ENCODE assay signal across 10 cellular contexts in genomic region chr9:130664191-130665028, GRCh38. TPM values are rescaled to one million over a fixed set of nuclear protein-coding genes. Genes with fewer than 3 reads are reported as not detected.
DNase-seq lines count a peak whose midpoint lies in the region; ATAC-seq and TF ChIP-seq lines count a peak whose summit lies in the region.
"Had no signal": no experiment of that assay in that cellular context is flagged by ENCODE, and none has a peak within 500 bp of the region (broad histone marks: within the 10 kb centered on the region; RNA-seq: fewer than 3 reads in every experiment).

Gene PRDM12, plus strand, starts transcription at chr9:130664594. Its CDS starts 60 bp downstream, at chr9:130664654.

- peaks cover 12% of the 10 kb centered on the region for H3K4me1 ChIP-seq in CD8-positive, alpha-beta memory T cell (ENCODE audit: insufficient read depth, low read length)
- no peaks in the 10 kb centered on the region for H3K4me1 ChIP-seq in adipocyte (ENCODE audit: control insufficient read depth, insufficient read depth, low read length)
- no peaks in the 10 kb centered on the region for H3K4me1 ChIP-seq in PC-9 (replicated peaks; ENCODE audit: insufficient read depth)

- ATAC-seq in naive B cell (ENCODE audit: low read depth in 2 of 2) = no peak

- H3K9me3 ChIP-seq in CD8-positive, alpha-beta memory T cell (ENCODE audit: low read length) = no peaks in the 10 kb centered on the region
- H3K9me3 ChIP-seq in adipocyte (ENCODE audit: control insufficient read depth, low read length) (no peaks in the 10 kb centered on the region), PC-9 (ENCODE audit: insufficient read depth, low read depth) (no peaks in the 10 kb centered on the region)

- H2AFZ ChIP-seq in PC-9 = no peak within 1 kb of the TSS

- CTCF ChIA-PET in CD8-positive, alpha-beta memory T cell (lab: Charles Lee) = interaction anchor here (2.1 kb wide), 1 partner anchor 18 kb away, joined by 6 read pairs; no protein-coding TSS in a partner anchor
- CTCF ChIA-PET in PC-9 (lab: Charles Lee) = no interaction called here

- BruUV-seq in PC-9 (replicated peaks; lab: Mats Ljungman, UMichigan) = no TSS peak

- TF ChIP-seq CTCF in PC-9 (conservative IDR thresholded peaks at IDR 0.05) = no peak

- no peaks in the 10 kb centered on the region for H3K79me2 ChIP-seq in PC-9 (ENCODE audit: low read depth)

- POLR2A ChIA-PET in CD8-positive, alpha-beta memory T cell (lab: Charles Lee) = no interaction called here
- POLR2A ChIA-PET in PC-9 (lab: Charles Lee; ENCODE audit: unreplicated experiment) = no interaction called here

- no peaks in the 10 kb centered on the region for H3K9me2 ChIP-seq in PC-9 (ENCODE audit: insufficient read depth)

- H3K4me1 Mint-ChIP-seq in CD8-positive, alpha-beta memory T cell = peaks cover 15 to 46% (median 19%) of the 10 kb centered on the region in 3 donors
- peaks cover 25 to 55% (median 40%) of the 10 kb centered on the region in 3 donors for H3K4me1 Mint-ChIP-seq in naive B cell

- no peaks in the 10 kb centered on the region for H3K9me3 Mint-ChIP-seq in CD8-positive, alpha-beta memory T cell
- no peaks in the 10 kb centered on the region for H3K9me3 Mint-ChIP-seq in naive B cell

- H3F3A ChIP-seq in PC-9 (ENCODE audit: insufficient read depth, low read depth) = no peaks in the 10 kb centered on the region

- no peak within 1 kb of the TSS for H3K4me3 ChIP-seq in CD8-positive, alpha-beta memory T cell (ENCODE audit: low read length)
- H3K4me3 ChIP-seq in H7 (ENCODE audit: insufficient read depth, low read depth, low read length) (peak within 1 kb of the TSS; percentile 42), adipocyte (ENCODE audit: low read length) (no peak within 1 kb of the TSS), PC-9 (no peak within 1 kb of the TSS)

- no peak within 1 kb of the TSS for H3K4me2 ChIP-seq in PC-9

- H3K27me3 Mint-ChIP-seq in CD8-positive, alpha-beta memory T cell = peaks cover 37 to 56% of the 10 kb centered on the region in 2 donors
- H3K27me3 Mint-ChIP-seq in naive B cell = peaks cover 31 to 85% (median 67%) of the 10 kb centered on the region in 3 donors

- H3K9ac ChIP-seq in adipocyte (ENCODE audit: low read length) = no peak within 1 kb of the TSS

- H3K27ac ChIP-seq in CD8-positive, alpha-beta memory T cell (ENCODE audit: low read depth, low read length) = no peak within 1 kb of the TSS
- no peak within 1 kb of the TSS for H3K27ac ChIP-seq in PC-9

- no peaks in the 10 kb centered on the region for H3K36me3 ChIP-seq in CD8-positive, alpha-beta memory T cell (ENCODE audit: insufficient read depth, low read length)
- H3K36me3 ChIP-seq in H7 (replicated peaks; ENCODE audit: control insufficient read depth, insufficient read depth, low read length) (no peaks in the 10 kb centered on the region), adipocyte (ENCODE audit: control insufficient read depth, insufficient read depth, low read length, severe bottlenecking) (no peaks in the 10 kb centered on the region), PC-9 (ENCODE audit: low read depth) (no peaks in the 10 kb centered on the region)

- intact Hi-C loops in PC-9 (cut with micrococcal nuclease; ENCODE audit: unreplicated experiment) = no loop called here

- no peaks in the 10 kb centered on the region for H3K36me3 Mint-ChIP-seq in CD8-positive, alpha-beta memory T cell
- peaks cover 0 to 6% of the 10 kb centered on the region in 2 donors for H3K36me3 Mint-ChIP-seq in naive B cell

- peak within 1 kb of the TSS; percentile 43 to 85 (median 59) for H3K4me3 Mint-ChIP-seq in CD8-positive, alpha-beta memory T cell
- peak within 1 kb of the TSS; percentile 48 to 82 (median 78) for H3K4me3 Mint-ChIP-seq in naive B cell

- H3K27ac Mint-ChIP-seq in CD8-positive, alpha-beta memory T cell = peak within 1 kb of the TSS in 1 of 8 donors; percentile 40
- H3K27ac Mint-ChIP-seq in naive B cell = peak within 1 kb of the TSS in 2 of 6 donors; percentile 16 to 32

- no peaks in the 10 kb centered on the region for H4K20me1 ChIP-seq in PC-9 (ENCODE audit: insufficient read depth)

- H3K27me3 ChIP-seq in CD8-positive, alpha-beta memory T cell (ENCODE audit: insufficient read depth, low read length, poor library complexity, severe bottlenecking) = peaks cover 41% of the 10 kb centered on the region
- H3K27me3 ChIP-seq in H7 (ENCODE audit: control insufficient read depth, insufficient read depth, low read length) (peaks cover 95% of the 10 kb centered on the region), adipocyte (replicated peaks; ENCODE audit: control insufficient read depth, insufficient read depth, low read length) (peaks cover 55% of the 10 kb centered on the region), PC-9 (ENCODE audit: insufficient read depth, low read depth) (peaks cover 21% of the 10 kb centered on the region)

- DNase-seq in CD8-positive, alpha-beta memory T cell = no peak
- DNase-seq in H7 (peak; percentile 89), adipocyte (ENCODE audit: low read depth) (peak; percentile 24), naive B cell (no peak), RPMI8226 (no peak), PC-9 (no peak), NCI-H345 treated with DMSO at 0.1 percent for 48 hours (lab: John Stamatoyannopoulos, UW; ENCODE audit: unreplicated experiment) (no peak)
- no peak for DNase-seq in stimulated activated CD4-positive, alpha-beta T cell treated with anti-CD3 and anti-CD28 coated beads, Interleukin-4, amount 100 ng/mL, for 4 hours
- DNase-seq: NCI-H2029 treated with DMSO at 0.1 percent for 48 hours had no signal

RNA-seq across cellular contexts. Expression of gene PRDM12, which starts in this region (rescaled TPM):
- under 1 TPM in 1 of 2 experiments, not detected in 1; 0.11 TPM for total RNA-seq in CD8-positive, alpha-beta memory T cell
- polyA plus RNA-seq in CD8-positive, alpha-beta memory T cell = not detected
- 0.11 and 0.31 TPM in 2 replicates for total RNA-seq in H7 (2014; rRNA removed; shearing (Covaris generic))
- polyA plus RNA-seq in naive B cell (ENCODE audit: low read depth in 6 of 6) = not detected
- 0.35 and 0.46 TPM in 2 replicates for total RNA-seq in PC-9 (2021)
- total RNA-seq: bronchial epithelial cell had no signal

Comparison
In these comparisons a context has a peak if more than half of its experiments do, and no peak if none do; other contexts are left out.
1. Peak in DNase-seq and H3K4me3 ChIP-seq in H7; RNA of the gene not detected or under 1 TPM.